ENCODE assay signal across 10 cellular contexts in genomic region chr6:138724015-138724414, GRCh38. TPM values are rescaled to one million over a fixed set of nuclear protein-coding genes. Genes with fewer than 3 reads are reported as not detected.
DNase-seq lines count a peak whose midpoint lies in the region; ATAC-seq and TF ChIP-seq lines count a peak whose summit lies in the region.
"Had no signal": no experiment of that assay in that cellular context is flagged by ENCODE, and none has a peak within 500 bp of the region (broad histone marks: within the 10 kb centered on the region; RNA-seq: fewer than 3 reads in every experiment).

No MANE protein-coding gene starts in this region.

- H3K4me3 Mint-ChIP-seq in Calu3 (ENCODE audit: low read depth, unreplicated experiment) = no peak overlapping the region
- no peak overlapping the region for H3K4me3 Mint-ChIP-seq in neural crest cell
- H3K4me3 Mint-ChIP-seq: CD14-positive monocyte had no signal

- intact Hi-C loops in Calu3 (cut with micrococcal nuclease; ENCODE audit: unreplicated experiment) = no loop called here

- no TSS peak for BruUV-seq in Calu3 (replicated peaks; lab: Mats Ljungman, UMichigan)

- CTCF ChIA-PET in Calu3 (lab: Charles Lee) = interaction anchor here (0.7 kb wide), 1 partner anchor 63 kb away, joined by 3 read pairs; no protein-coding TSS in a partner anchor

- TF ChIP-seq POLR2A in erythroblast (IDR thresholded peaks at IDR 0.05; ENCODE audit: low read length) = no peak

- H3K9me3 Mint-ChIP-seq in Calu3 (ENCODE audit: low read depth, unreplicated experiment) (no peaks in the 10 kb centered on the region), neural crest cell (no peaks in the 10 kb centered on the region)

- H3K36me3 Mint-ChIP-seq in Calu3 (ENCODE audit: insufficient read depth, unreplicated experiment) = no peaks in the 10 kb centered on the region
- no peaks in the 10 kb centered on the region for H3K36me3 Mint-ChIP-seq in neural crest cell (ENCODE audit: low read depth)
- H3K36me3 Mint-ChIP-seq: CD14-positive monocyte had no signal

- DNase-seq in Calu3 (peak; percentile 13), RPMI7951 (ENCODE audit: low read depth) (peak; percentile 79), fibroblast of peridontal ligament (ENCODE audit: extremely low read depth) (peak; percentile 40), neural crest cell (ENCODE audit: low read depth, low spot score) (no peak), erythroblast (lab: John Stamatoyannopoulos, UW) (no peak)
- DNase-seq: activated T-cell treated with anti-CD3 and anti-CD28 coated beads, Interleukin-2, amount 50 U/mL, for 48 hours had no signal

- no peak for TF ChIP-seq CTCF in Calu3 (IDR thresholded peaks at IDR 0.05; ENCODE audit: unreplicated experiment)
- TF ChIP-seq CTCF in neural crest cell (conservative IDR thresholded peaks at IDR 0.05) = no peak

- no peaks in the 10 kb centered on the region for H3K4me1 Mint-ChIP-seq in Calu3 (ENCODE audit: low read depth, unreplicated experiment)
- H3K4me1 Mint-ChIP-seq in neural crest cell = peaks cover 23% of the 10 kb centered on the region

- H3K27ac Mint-ChIP-seq in Calu3 (ENCODE audit: unreplicated experiment) = peak overlapping the region; percentile 14
- H3K27ac Mint-ChIP-seq in neural crest cell (ENCODE audit: unreplicated experiment) = peak overlapping the region; percentile 1

- H3K27me3 Mint-ChIP-seq in Calu3 (ENCODE audit: unreplicated experiment) (no peaks in the 10 kb centered on the region), neural crest cell (ENCODE audit: low read depth) (no peaks in the 10 kb centered on the region)

- ATAC-seq in GM21723 (IDR thresholded peaks at IDR 0.05; ENCODE audit: unreplicated experiment) (no peak), GM19035 (IDR thresholded peaks at IDR 0.05; ENCODE audit: unreplicated experiment) (no peak), HG03108 (IDR thresholded peaks at IDR 0.05; ENCODE audit: unreplicated experiment) (no peak)

RNA-seq across cellular contexts. Expression of gene CCDC28A, which starts 49.6 kb away (rescaled TPM):
- total RNA-seq in Calu3 (2022) = 9.8 and 12.1 TPM in 2 replicates
- 18.7 and 25.7 TPM in 2 replicates for total RNA-seq in RPMI7951 (2014; rRNA removed; shearing (Covaris generic))
- total RNA-seq in neural crest cell = 5.0 and 7.3 TPM in 2 replicates

Comparison
In these comparisons a context has a peak if more than half of its experiments do, and no peak if none do; other contexts are left out.
1. DNase-seq: peak in Calu3 (single experiment), RPMI7951 (single experiment) and fibroblast of peridontal ligament (single experiment); none in neural crest cell (single experiment) and erythroblast (0 of 2).